Comparison of ENCODE assay signal across 8 cellular contexts in genomic region chr16:740764-741505, GRCh38.
DNase-seq lines count a peak whose midpoint lies in the region; ATAC-seq lines count a peak whose summit lies in the region.

TSS of gene CIAO3 (minus strand) at chr16:740997. CDS start at chr16:740985, 12 bp downstream.

- peak; percentile 68 for ATAC-seq in GM18867 (IDR thresholded peaks at IDR 0.05; ENCODE audit: unreplicated experiment)
- peak; percentile 69 for ATAC-seq in HG03108 (IDR thresholded peaks at IDR 0.05; ENCODE audit: unreplicated experiment)

- DNase-seq in ACHN (peak; percentile 96), NCI-H446 (lab: John Stamatoyannopoulos, UW) (peak; percentile 49 to 92), cerebellar cortex (ENCODE audit: low spot score) (peak; percentile 82), kidney glomerular epithelial cell (lab: John Stamatoyannopoulos, UW) (peak; percentile 67)
- peak; percentile 97 for DNase-seq in activated CD4-positive, CD25-positive, alpha-beta regulatory T cell treated with anti-CD3 and anti-CD28 coated beads, Interleukin-2, amount 50 U/mL, for 72 hours
- DNase-seq in stimulated activated CD4-positive, alpha-beta T cell treated with anti-CD3 and anti-CD28 coated beads, Interleukin-1b, Interleukin-23, amount 100 ng/mL, for 1 hour (ENCODE audit: low read depth in 2 of 2), result peak; percentile 80 to 88

- in situ Hi-C loops in ACHN (cut with HindIII; ENCODE audit: low pct_ligation_motif_present, low pct_unique_long_range_greater_than_20kb, low sequenced_read_pairs), result no loop called here

Comparison
In these comparisons a context has a peak if more than half of its experiments do, and no peak if none do; other contexts are left out.
1. Peak in every context shown above with its lines: DNase-seq and ATAC-seq.